In the genomic region with DNA sequence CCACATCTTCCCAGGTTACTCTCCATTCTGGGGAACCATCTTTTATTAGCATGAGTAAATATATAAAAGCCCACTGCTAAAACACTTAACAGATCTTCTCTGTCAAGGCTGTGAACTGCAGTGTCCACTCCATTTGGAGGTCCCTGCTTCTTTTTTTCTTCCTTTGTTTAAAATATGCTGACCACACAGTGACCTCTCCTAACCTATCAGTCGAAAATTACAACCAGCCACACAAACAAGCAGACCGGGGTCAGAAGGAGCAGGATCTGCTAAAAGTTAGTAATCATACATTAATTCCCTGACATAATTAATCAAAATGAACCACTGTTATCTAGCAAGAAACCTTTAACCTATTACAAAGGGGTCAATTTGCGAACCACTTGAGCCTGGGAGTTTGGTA, we compare ENCODE assay signal across 36 cellular contexts.
"Had no signal": no experiment of that assay in that cellular context is flagged by ENCODE, and none has a peak within 500 bp of the region (broad histone marks: within the 10 kb centered on the region; RNA-seq: fewer than 3 reads in every experiment).

No MANE protein-coding gene starts in this region.

- FAIRE-seq: colon, endothelial cell of umbilical vein, frontal cortex had no signal

- H3K4me1 Mint-ChIP-seq: activated CD4-positive, alpha-beta T cell treated with anti-CD3 and anti-CD28 coated beads for 36 hours; activated CD4-positive, alpha-beta T cell treated with anti-CD3 and anti-CD28 coated beads, Interleukin-2, amount 10 ng/mL, durations not matched to agents 24 days and 14 days; activated CD8-positive, alpha-beta memory T cell treated with anti-CD3 and anti-CD28 coated beads, Interleukin-2, amount 10 ng/mL, durations not matched to agents 7 days and 5 days; activated naive CD4-positive, alpha-beta T cell treated with anti-CD3 and anti-CD28 coated beads, Interleukin-2, amount 50 U/mL, for 24 hours; activated naive CD8-positive, alpha-beta T cell treated with anti-CD3 and anti-CD28 coated beads for 36 hours; activated naive CD8-positive, alpha-beta T cell treated with anti-CD3 and anti-CD28 coated beads, Interleukin-2, amount 50 U/mL, for 24 hours; T-helper 17 cell had no signal

- H3K27ac Mint-ChIP-seq: activated CD4-positive, alpha-beta memory T cell treated with anti-CD3 and anti-CD28 coated beads for 36 hours; activated CD4-positive, alpha-beta T cell treated with anti-CD3 and anti-CD28 coated beads for 36 hours; activated CD4-positive, alpha-beta T cell treated with anti-CD3 and anti-CD28 coated beads, Interleukin-2, amount 10 ng/mL, durations not matched to agents 24 days and 14 days; activated CD8-positive, alpha-beta memory T cell treated with anti-CD3 and anti-CD28 coated beads, Interleukin-2, amount 10 ng/mL, durations not matched to agents 7 days and 5 days; activated CD8-positive, alpha-beta T cell treated with anti-CD3 and anti-CD28 coated beads, Interleukin-2, amount 10 ng/mL, durations not matched to agents 7 days and 5 days; activated naive CD4-positive, alpha-beta T cell treated with anti-CD3 and anti-CD28 coated beads for 36 hours; activated naive CD4-positive, alpha-beta T cell treated with anti-CD3 and anti-CD28 coated beads, Interleukin-2, amount 50 U/mL, for 24 hours; activated naive CD8-positive, alpha-beta T cell treated with anti-CD3 and anti-CD28 coated beads for 36 hours; activated naive CD8-positive, alpha-beta T cell treated with anti-CD3 and anti-CD28 coated beads, Interleukin-2, amount 50 U/mL, for 24 hours; activated T-helper 1 cell treated with anti-CD3 and anti-CD28 coated beads, Interleukin-12 subunit alpha, Interleukin-12 subunit beta, Interleukin-2, Interleukin-4 antibody, amounts not matched to agents 30 ng/mL and 10 ng/mL and 1 ng/mL, durations not matched to agents 14 hours and 24 hours and 36 hours; activated T-helper 2 cell treated with anti-CD3 and anti-CD28 coated beads, Interferon-gamma antibody, Interleukin-2, Interleukin-4, amounts not matched to agents 10 μg/mL and 5 μg/mL and 100 μg/mL, durations not matched to agents 14 hours and 24 hours and 36 hours; effector memory CD8-positive, alpha-beta T cell; T-helper 17 cell; T-helper 2 cell treated with Interferon-gamma antibody and Interleukin-4, amounts not matched to agents 5 μg/mL and 100 μg/mL, for 36 hours had no signal

- H3K4me3 Mint-ChIP-seq: activated CD4-positive, alpha-beta memory T cell treated with anti-CD3 and anti-CD28 coated beads for 36 hours; activated CD4-positive, alpha-beta T cell treated with anti-CD3 and anti-CD28 coated beads for 36 hours; activated CD4-positive, alpha-beta T cell treated with anti-CD3 and anti-CD28 coated beads, Interleukin-2, amount 10 ng/mL, durations not matched to agents 24 days and 14 days; activated CD8-positive, alpha-beta memory T cell treated with anti-CD3 and anti-CD28 coated beads, Interleukin-2, amount 10 ng/mL, durations not matched to agents 7 days and 5 days; activated CD8-positive, alpha-beta T cell treated with anti-CD3 and anti-CD28 coated beads, Interleukin-2, amount 10 ng/mL, durations not matched to agents 7 days and 5 days; activated naive CD4-positive, alpha-beta T cell treated with anti-CD3 and anti-CD28 coated beads for 36 hours; activated naive CD4-positive, alpha-beta T cell treated with anti-CD3 and anti-CD28 coated beads, Interleukin-2, amount 50 U/mL, for 24 hours; activated naive CD8-positive, alpha-beta T cell treated with anti-CD3 and anti-CD28 coated beads for 36 hours; activated naive CD8-positive, alpha-beta T cell treated with anti-CD3 and anti-CD28 coated beads, Interleukin-2, amount 50 U/mL, for 24 hours; activated T-helper 1 cell treated with anti-CD3 and anti-CD28 coated beads, Interleukin-12 subunit alpha, Interleukin-12 subunit beta, Interleukin-2, Interleukin-4 antibody, amounts not matched to agents 30 ng/mL and 10 ng/mL and 1 ng/mL, durations not matched to agents 14 hours and 24 hours and 36 hours; effector memory CD8-positive, alpha-beta T cell; T-helper 17 cell; T-helper 2 cell treated with Interferon-gamma antibody and Interleukin-4, amounts not matched to agents 5 μg/mL and 100 μg/mL, for 36 hours had no signal

- ATAC-seq: activated CD4-positive, alpha-beta T cell treated with anti-CD3 and anti-CD28 coated beads for 36 hours; activated CD8-positive, alpha-beta memory T cell treated with anti-CD3 and anti-CD28 coated beads, Interleukin-2, amount 10 ng/mL, durations not matched to agents 7 days and 5 days; activated CD8-positive, alpha-beta T cell treated with anti-CD3 and anti-CD28 coated beads, Interleukin-2, amount 10 ng/mL, durations not matched to agents 7 days and 5 days; activated naive CD8-positive, alpha-beta T cell treated with anti-CD3 and anti-CD28 coated beads, Interleukin-2, amount 50 U/mL, for 24 hours; body of pancreas; effector memory CD8-positive, alpha-beta T cell; T-helper 17 cell had no signal

- H3K27ac ChIP-seq: adrenal gland, body of pancreas, epithelial cell of prostate, esophagus squamous epithelium had no signal

- DNase-seq: activated CD4-positive, alpha-beta memory T cell treated with anti-CD3 and anti-CD28 coated beads for 36 hours; activated CD4-positive, alpha-beta T cell treated with anti-CD3 and anti-CD28 coated beads for 36 hours; activated CD4-positive, alpha-beta T cell treated with anti-CD3 and anti-CD28 coated beads, Interleukin-2, amount 10 ng/mL, durations not matched to agents 24 days and 14 days; activated CD4-positive, CD25-positive, alpha-beta regulatory T cell; activated CD4-positive, CD25-positive, alpha-beta regulatory T cell treated with anti-CD3 and anti-CD28 coated beads, Interleukin-2, amount 50 U/mL, for 72 hours; activated CD8-positive, alpha-beta memory T cell treated with anti-CD3 and anti-CD28 coated beads, Interleukin-2, amount 10 ng/mL, durations not matched to agents 7 days and 5 days; activated CD8-positive, alpha-beta memory T cell treated with anti-CD3 and anti-CD28 coated beads, Interleukin-2, amount 50 U/mL, for 4 hours; activated CD8-positive, alpha-beta T cell treated with anti-CD3 and anti-CD28 coated beads, Interleukin-2, amount 10 ng/mL, durations not matched to agents 7 days and 5 days; activated effector memory CD4-positive, alpha-beta T cell treated with anti-CD3 and anti-CD28 coated beads, Interleukin-2, amount 50 U/mL, for 16 hours; activated naive CD4-positive, alpha-beta T cell treated with anti-CD3 and anti-CD28 coated beads for 36 hours; activated naive CD8-positive, alpha-beta T cell treated with anti-CD3 and anti-CD28 coated beads for 36 hours; activated naive CD8-positive, alpha-beta T cell treated with anti-CD3 and anti-CD28 coated beads, Interleukin-2, amount 50 U/mL, for 24 hours; activated T-cell treated with anti-CD3 and anti-CD28 coated beads, Interleukin-2, amount 50 U/mL, for 1 hour; activated T-cell treated with anti-CD3 and anti-CD28 coated beads, Interleukin-2, amount 50 U/mL, for 48 hours; adrenal gland; amygdala; aorta; body of pancreas; caudate nucleus; cortex of kidney; dermis blood vessel endothelial cell; effector CD4-positive, alpha-beta T cell; effector memory CD8-positive, alpha-beta T cell; esophagus squamous epithelium; foreskin fibroblast; T-helper 1 cell; T-helper 17 cell; T1000 had no signal

- H3K4me3 ChIP-seq: adrenal gland, body of pancreas, esophagus squamous epithelium had no signal

- H3K27me3 Mint-ChIP-seq: activated CD4-positive, alpha-beta memory T cell treated with anti-CD3 and anti-CD28 coated beads for 36 hours; activated CD4-positive, alpha-beta T cell treated with anti-CD3 and anti-CD28 coated beads for 36 hours; activated naive CD4-positive, alpha-beta T cell treated with anti-CD3 and anti-CD28 coated beads, Interleukin-2, amount 50 U/mL, for 24 hours; effector memory CD8-positive, alpha-beta T cell; T-helper 17 cell had no signal

- H3K9me3 Mint-ChIP-seq: activated CD4-positive, alpha-beta memory T cell treated with anti-CD3 and anti-CD28 coated beads for 36 hours; activated naive CD4-positive, alpha-beta T cell treated with anti-CD3 and anti-CD28 coated beads for 36 hours; activated naive CD4-positive, alpha-beta T cell treated with anti-CD3 and anti-CD28 coated beads, Interleukin-2, amount 50 U/mL, for 24 hours; activated naive CD8-positive, alpha-beta T cell treated with anti-CD3 and anti-CD28 coated beads for 36 hours; activated naive CD8-positive, alpha-beta T cell treated with anti-CD3 and anti-CD28 coated beads, Interleukin-2, amount 50 U/mL, for 24 hours; activated T-helper 1 cell treated with anti-CD3 and anti-CD28 coated beads, Interleukin-12 subunit alpha, Interleukin-12 subunit beta, Interleukin-2, Interleukin-4 antibody, amounts not matched to agents 30 ng/mL and 10 ng/mL and 1 ng/mL, durations not matched to agents 14 hours and 24 hours and 36 hours; activated T-helper 2 cell treated with anti-CD3 and anti-CD28 coated beads, Interferon-gamma antibody, Interleukin-2, Interleukin-4, amounts not matched to agents 10 μg/mL and 5 μg/mL and 100 μg/mL, durations not matched to agents 14 hours and 24 hours and 36 hours; effector memory CD8-positive, alpha-beta T cell; T-helper 2 cell treated with Interferon-gamma antibody and Interleukin-4, amounts not matched to agents 5 μg/mL and 100 μg/mL, for 36 hours had no signal

- H3K27me3 ChIP-seq: adrenal gland, body of pancreas, esophagus squamous epithelium had no signal

- H3K4me1 ChIP-seq: adrenal gland, body of pancreas, esophagus squamous epithelium had no signal

- H3K9me3 ChIP-seq: adrenal gland, body of pancreas, esophagus squamous epithelium had no signal

- H3K36me3 ChIP-seq: adrenal gland, esophagus squamous epithelium had no signal

- H3K36me3 Mint-ChIP-seq: activated CD4-positive, alpha-beta memory T cell treated with anti-CD3 and anti-CD28 coated beads for 36 hours; activated CD8-positive, alpha-beta memory T cell treated with anti-CD3 and anti-CD28 coated beads, Interleukin-2, amount 10 ng/mL, durations not matched to agents 7 days and 5 days; activated naive CD4-positive, alpha-beta T cell treated with anti-CD3 and anti-CD28 coated beads, Interleukin-2, amount 50 U/mL, for 24 hours; activated naive CD8-positive, alpha-beta T cell treated with anti-CD3 and anti-CD28 coated beads for 36 hours had no signal
